In the genomic region with DNA sequence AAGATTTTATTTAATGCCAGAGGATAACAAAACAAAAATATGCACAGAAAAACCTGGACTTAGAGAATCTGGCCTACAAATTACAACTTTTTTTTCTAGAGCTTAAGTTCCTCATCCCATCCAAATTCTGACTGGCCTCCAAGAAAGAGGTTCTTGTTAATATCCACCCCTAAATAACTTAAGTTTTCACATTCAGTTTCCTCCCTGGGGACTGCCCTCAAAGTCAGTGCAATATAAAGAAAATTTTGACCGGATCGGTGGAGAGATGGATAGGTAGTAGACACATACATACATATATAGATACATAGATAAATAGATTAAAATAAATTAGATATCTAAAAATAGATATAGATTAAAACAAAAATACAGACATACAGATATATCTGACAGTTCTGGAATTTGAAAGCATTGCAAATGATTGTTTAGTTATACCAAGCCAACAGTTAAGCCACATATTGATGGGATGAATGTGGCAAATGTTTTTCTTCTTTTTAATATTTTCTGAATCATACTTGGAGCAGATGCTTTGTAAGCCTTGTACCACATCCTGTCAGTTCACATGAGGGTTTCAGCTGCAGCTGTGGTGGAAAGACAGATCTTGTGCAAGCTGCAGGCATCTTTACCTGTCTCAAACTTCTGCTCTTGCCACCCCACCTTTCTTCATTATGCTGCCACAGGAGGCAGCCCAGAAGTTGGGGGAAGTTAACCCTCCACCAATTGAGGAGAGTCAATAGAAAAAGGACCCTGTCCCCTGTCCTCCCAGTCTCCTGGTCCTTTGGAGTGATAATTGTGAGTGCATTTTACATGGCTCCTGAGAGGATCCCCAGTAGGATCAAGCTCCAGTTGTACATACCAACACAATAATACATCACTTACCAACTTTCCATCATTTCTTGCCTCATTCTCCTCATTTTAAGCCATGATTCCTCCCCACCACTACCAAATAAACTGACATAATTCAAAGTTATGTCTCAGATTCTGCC, we compare ENCODE assay signal across 8 cellular contexts.
A peak's percentile ranks its signal among the peaks of the same experiment; 100 is the strongest.
DNase-seq lines count a peak whose midpoint lies in the region; ATAC-seq lines count a peak whose summit lies in the region.

No MANE protein-coding gene starts in this region.

- H3K9me3 Mint-ChIP-seq in T-helper 1 cell treated with Interleukin-12 subunit alpha and Interleukin-12 subunit beta and Interleukin-4 antibody, amounts not matched to agents 30 μg/mL and 1 μg/mL, for 36 hours: peaks cover 5% of the 10 kb centered on the region
- H3K9me3 Mint-ChIP-seq in central memory CD8-positive, alpha-beta T cell: no peaks in the 10 kb centered on the region
- no peaks in the 10 kb centered on the region for H3K9me3 Mint-ChIP-seq in stimulated activated naive CD8-positive, alpha-beta T cell treated with anti-CD3 and anti-CD28 coated beads, Interleukin-15, Interleukin-2, amounts not matched to agents 100 ng/mL and 50 ng/mL, for 24 hours

- H3K27ac Mint-ChIP-seq in T-helper 1 cell treated with Interleukin-12 subunit alpha and Interleukin-12 subunit beta and Interleukin-4 antibody, amounts not matched to agents 30 μg/mL and 1 μg/mL, for 36 hours: peak overlapping the region; percentile 84
- H3K27ac Mint-ChIP-seq in central memory CD8-positive, alpha-beta T cell (ENCODE audit: low read depth): peak overlapping the region; percentile 17
- peak overlapping the region; percentile 81 for H3K27ac Mint-ChIP-seq in stimulated activated naive CD8-positive, alpha-beta T cell treated with anti-CD3 and anti-CD28 coated beads, Interleukin-15, Interleukin-2, amounts not matched to agents 100 ng/mL and 50 ng/mL, for 24 hours

- peak in 1 of 2 donors; percentile 37 for DNase-seq in central memory CD8-positive, alpha-beta T cell (ENCODE audit: low spot score in 2 of 2)
- DNase-seq in RPMI8226 (no peak), islet precursor cell (no peak), inferior parietal cortex (ENCODE audit: extremely low spot score) (no peak)

- H3K4me1 Mint-ChIP-seq in T-helper 1 cell treated with Interleukin-12 subunit alpha and Interleukin-12 subunit beta and Interleukin-4 antibody, amounts not matched to agents 30 μg/mL and 1 μg/mL, for 36 hours (ENCODE audit: low read depth): peaks cover 62% of the 10 kb centered on the region
- peaks cover 17% of the 10 kb centered on the region for H3K4me1 Mint-ChIP-seq in central memory CD8-positive, alpha-beta T cell
- peaks cover 64% of the 10 kb centered on the region for H3K4me1 Mint-ChIP-seq in stimulated activated naive CD8-positive, alpha-beta T cell treated with anti-CD3 and anti-CD28 coated beads, Interleukin-15, Interleukin-2, amounts not matched to agents 100 ng/mL and 50 ng/mL, for 24 hours (ENCODE audit: low read depth)

- peak overlapping the region; percentile 72 for H3K4me3 Mint-ChIP-seq in T-helper 1 cell treated with Interleukin-12 subunit alpha and Interleukin-12 subunit beta and Interleukin-4 antibody, amounts not matched to agents 30 μg/mL and 1 μg/mL, for 36 hours
- H3K4me3 Mint-ChIP-seq in central memory CD8-positive, alpha-beta T cell: no peak overlapping the region
- peak overlapping the region; percentile 4 for H3K4me3 Mint-ChIP-seq in stimulated activated naive CD8-positive, alpha-beta T cell treated with anti-CD3 and anti-CD28 coated beads, Interleukin-15, Interleukin-2, amounts not matched to agents 100 ng/mL and 50 ng/mL, for 24 hours

- peaks cover 22% of the 10 kb centered on the region for H3K36me3 Mint-ChIP-seq in T-helper 1 cell treated with Interleukin-12 subunit alpha and Interleukin-12 subunit beta and Interleukin-4 antibody, amounts not matched to agents 30 μg/mL and 1 μg/mL, for 36 hours (ENCODE audit: low read depth)
- H3K36me3 Mint-ChIP-seq in central memory CD8-positive, alpha-beta T cell (ENCODE audit: insufficient read depth): no peaks in the 10 kb centered on the region
- H3K36me3 Mint-ChIP-seq in stimulated activated naive CD8-positive, alpha-beta T cell treated with anti-CD3 and anti-CD28 coated beads, Interleukin-15, Interleukin-2, amounts not matched to agents 100 ng/mL and 50 ng/mL, for 24 hours (ENCODE audit: low read depth): no peaks in the 10 kb centered on the region

- no peaks in the 10 kb centered on the region for H3K27me3 Mint-ChIP-seq in T-helper 1 cell treated with Interleukin-12 subunit alpha and Interleukin-12 subunit beta and Interleukin-4 antibody, amounts not matched to agents 30 μg/mL and 1 μg/mL, for 36 hours (ENCODE audit: low read depth)
- H3K27me3 Mint-ChIP-seq in central memory CD8-positive, alpha-beta T cell: no peaks in the 10 kb centered on the region
- no peaks in the 10 kb centered on the region for H3K27me3 Mint-ChIP-seq in stimulated activated naive CD8-positive, alpha-beta T cell treated with anti-CD3 and anti-CD28 coated beads, Interleukin-15, Interleukin-2, amounts not matched to agents 100 ng/mL and 50 ng/mL, for 24 hours

- peak; percentile 91 for ATAC-seq in GM18868 (IDR thresholded peaks at IDR 0.05; ENCODE audit: unreplicated experiment)
- peak; percentile 89 for ATAC-seq in HG03025 (IDR thresholded peaks at IDR 0.05; ENCODE audit: low FRiP score, unreplicated experiment)
- peak; percentile 90 for ATAC-seq in central memory CD8-positive, alpha-beta T cell (replicated peaks; ENCODE audit: extremely low read depth, poor library complexity, severe bottlenecking)

Comparison
In these comparisons a context has a peak if more than half of its experiments do, and no peak if none do; other contexts are left out.
1. H3K27ac Mint-ChIP-seq: peak in every context shown above with its lines; median percentile 84 in T-helper 1 cell treated with Interleukin-12 subunit alpha and Interleukin-12 subunit beta and Interleukin-4 antibody, amounts not matched to agents 30 μg/mL and 1 μg/mL, for 36 hours; 81 in stimulated activated naive CD8-positive, alpha-beta T cell treated with anti-CD3 and anti-CD28 coated beads, Interleukin-15, Interleukin-2, amounts not matched to agents 100 ng/mL and 50 ng/mL, for 24 hours; 17 in central memory CD8-positive, alpha-beta T cell.